ENCODE assay signal across 32 cellular contexts in genomic region chr10:115851689-115852088, GRCh38.
"Had no signal": no experiment of that assay in that cellular context is flagged by ENCODE, and none has a peak within 500 bp of the region (broad histone marks: within the 10 kb centered on the region; RNA-seq: fewer than 3 reads in every experiment).

No MANE protein-coding gene starts in this region.

- H3K36me3 Mint-ChIP-seq: activated CD4-positive, alpha-beta memory T cell treated with anti-CD3 and anti-CD28 coated beads for 36 hours; activated naive CD4-positive, alpha-beta T cell treated with anti-CD3 and anti-CD28 coated beads, Interleukin-2, amount 50 U/mL, for 72 hours; activated naive CD8-positive, alpha-beta T cell treated with anti-CD3 and anti-CD28 coated beads for 36 hours had no signal

- H3K4me1 Mint-ChIP-seq: activated B cell treated with CpG ODN at 0.5 μM for 24 hours; activated CD4-positive, alpha-beta T cell treated with anti-CD3 and anti-CD28 coated beads, Interleukin-2, amount 10 ng/mL, durations not matched to agents 24 days and 14 days; activated naive CD8-positive, alpha-beta T cell treated with anti-CD3 and anti-CD28 coated beads for 36 hours; activated T-helper 17 cell treated with anti-CD3 and anti-CD28 coated beads, Interleukin-2, amount 50 U/mL, for 72 hours; central memory CD8-positive, alpha-beta T cell had no signal

- ATAC-seq: activated CD8-positive, alpha-beta T cell treated with anti-CD3 and anti-CD28 coated beads for 36 hours; activated naive CD4-positive, alpha-beta T cell treated with anti-CD3 and anti-CD28 coated beads, Interleukin-2, amount 50 U/mL, for 72 hours; activated T-cell treated with anti-CD3 and anti-CD28 coated beads, Interleukin-2, amount 50 U/mL, for 4 hours; activated T-cell treated with anti-CD3 and anti-CD28 coated beads, Interleukin-2, amount 50 U/mL, for 72 hours; activated T-helper 17 cell treated with anti-CD3 and anti-CD28 coated beads, Interleukin-2, amount 50 U/mL, for 72 hours; body of pancreas had no signal

- DNase-seq: activated B cell treated with CpG ODN at 0.5 μM for 24 hours; activated CD4-positive, alpha-beta memory T cell treated with anti-CD3 and anti-CD28 coated beads for 36 hours; activated CD4-positive, alpha-beta T cell treated with anti-CD3 and anti-CD28 coated beads for 4 hours; activated CD4-positive, alpha-beta T cell treated with anti-CD3 and anti-CD28 coated beads, Interleukin-2, amount 10 ng/mL, durations not matched to agents 24 days and 14 days; activated CD4-positive, alpha-beta T cell treated with anti-CD3 and anti-CD28 coated beads, Interleukin-2, amount 50 U/mL, for 1 hour; activated CD4-positive, alpha-beta T cell treated with anti-CD3 and anti-CD28 coated beads, Interleukin-2, amount 50 U/mL, for 4 hours; activated CD4-positive, CD25-positive, alpha-beta regulatory T cell treated with anti-CD3 and anti-CD28 coated beads, Interleukin-2, amount 50 U/mL, for 72 hours; activated CD8-positive, alpha-beta memory T cell treated with anti-CD3 and anti-CD28 coated beads, Interleukin-2, amount 50 U/mL, for 4 hours; activated CD8-positive, alpha-beta T cell treated with anti-CD3 and anti-CD28 coated beads for 36 hours; activated effector memory CD4-positive, alpha-beta T cell treated with anti-CD3 and anti-CD28 coated beads, Interleukin-2, amount 50 U/mL, for 16 hours; activated gamma-delta T cell treated with Interleukin-2 at 50 U/mL for 16 hours; activated naive CD4-positive, alpha-beta T cell; activated naive CD4-positive, alpha-beta T cell treated with anti-CD3 and anti-CD28 coated beads for 36 hours; activated naive CD4-positive, alpha-beta T cell treated with anti-CD3 and anti-CD28 coated beads, Interleukin-2, amount 50 U/mL, for 16 hours; activated naive CD8-positive, alpha-beta T cell treated with anti-CD3 and anti-CD28 coated beads for 36 hours; activated T-cell treated with anti-CD3 and anti-CD28 coated beads for 4 hours; activated T-cell treated with anti-CD3 and anti-CD28 coated beads, Interleukin-2, amount 50 U/mL, for 1 hour; activated T-cell treated with anti-CD3 and anti-CD28 coated beads, Interleukin-2, amount 50 U/mL, for 4 hours; activated T-cell treated with anti-CD3 and anti-CD28 coated beads, Interleukin-2, amount 50 U/mL, for 72 hours; adrenal gland; amniotic stem cell; aorta; body of pancreas; brain microvascular endothelial cell; cerebellar nuclear complex; T-helper 2 cell; T-helper 9 cell had no signal

- H3K27me3 Mint-ChIP-seq: activated B cell treated with CpG ODN at 0.5 μM for 24 hours; activated CD4-positive, alpha-beta memory T cell treated with anti-CD3 and anti-CD28 coated beads for 36 hours; activated CD4-positive, alpha-beta T cell treated with anti-CD3 and anti-CD28 coated beads, Interleukin-2, amount 10 ng/mL, durations not matched to agents 24 days and 14 days; activated naive CD8-positive, alpha-beta T cell treated with anti-CD3 and anti-CD28 coated beads for 36 hours; activated T-helper 17 cell treated with anti-CD3 and anti-CD28 coated beads, Interleukin-2, amount 50 U/mL, for 72 hours; central memory CD8-positive, alpha-beta T cell had no signal

- H3K27ac Mint-ChIP-seq: activated B cell treated with CpG ODN at 0.5 μM for 24 hours; activated CD4-positive, alpha-beta memory T cell treated with anti-CD3 and anti-CD28 coated beads for 36 hours; activated CD4-positive, alpha-beta T cell treated with anti-CD3 and anti-CD28 coated beads, Interleukin-2, amount 10 ng/mL, durations not matched to agents 24 days and 14 days; activated CD8-positive, alpha-beta T cell treated with anti-CD3 and anti-CD28 coated beads for 36 hours; activated naive CD4-positive, alpha-beta T cell treated with anti-CD3 and anti-CD28 coated beads for 36 hours; activated naive CD4-positive, alpha-beta T cell treated with anti-CD3 and anti-CD28 coated beads, Interleukin-2, amount 50 U/mL, for 72 hours; activated naive CD8-positive, alpha-beta T cell treated with anti-CD3 and anti-CD28 coated beads for 36 hours; activated T-cell treated with anti-CD3 and anti-CD28 coated beads, Interleukin-2, amount 50 U/mL, for 72 hours; activated T-helper 1 cell treated with anti-CD3 and anti-CD28 coated beads, Interleukin-12 subunit alpha, Interleukin-12 subunit beta, Interleukin-2, Interleukin-4 antibody, amounts not matched to agents 30 ng/mL and 10 ng/mL and 1 ng/mL, durations not matched to agents 14 hours and 24 hours and 36 hours; activated T-helper 17 cell treated with anti-CD3 and anti-CD28 coated beads, Interleukin-2, amount 50 U/mL, for 72 hours; T-helper 2 cell treated with Interferon-gamma antibody and Interleukin-4, amounts not matched to agents 5 μg/mL and 100 μg/mL, for 36 hours had no signal

- H3K9me3 Mint-ChIP-seq: activated B cell treated with CpG ODN at 0.5 μM for 24 hours; activated CD4-positive, alpha-beta memory T cell treated with anti-CD3 and anti-CD28 coated beads for 36 hours; activated CD4-positive, alpha-beta T cell treated with anti-CD3 and anti-CD28 coated beads, Interleukin-2, amount 10 ng/mL, durations not matched to agents 24 days and 14 days; activated CD8-positive, alpha-beta T cell treated with anti-CD3 and anti-CD28 coated beads for 36 hours; activated naive CD4-positive, alpha-beta T cell treated with anti-CD3 and anti-CD28 coated beads for 36 hours; activated naive CD8-positive, alpha-beta T cell treated with anti-CD3 and anti-CD28 coated beads for 36 hours; activated T-cell treated with anti-CD3 and anti-CD28 coated beads, Interleukin-2, amount 50 U/mL, for 4 hours; activated T-helper 1 cell treated with anti-CD3 and anti-CD28 coated beads, Interleukin-12 subunit alpha, Interleukin-12 subunit beta, Interleukin-2, Interleukin-4 antibody, amounts not matched to agents 30 ng/mL and 10 ng/mL and 1 ng/mL, durations not matched to agents 14 hours and 24 hours and 36 hours; T-helper 2 cell treated with Interferon-gamma antibody and Interleukin-4, amounts not matched to agents 5 μg/mL and 100 μg/mL, for 36 hours had no signal

- H3K4me3 Mint-ChIP-seq: activated B cell treated with CpG ODN at 0.5 μM for 24 hours; activated CD4-positive, alpha-beta memory T cell treated with anti-CD3 and anti-CD28 coated beads for 36 hours; activated CD4-positive, alpha-beta T cell treated with anti-CD3 and anti-CD28 coated beads, Interleukin-2, amount 10 ng/mL, durations not matched to agents 24 days and 14 days; activated CD8-positive, alpha-beta T cell treated with anti-CD3 and anti-CD28 coated beads for 36 hours; activated naive CD4-positive, alpha-beta T cell treated with anti-CD3 and anti-CD28 coated beads for 36 hours; activated naive CD8-positive, alpha-beta T cell treated with anti-CD3 and anti-CD28 coated beads for 36 hours; activated T-cell treated with anti-CD3 and anti-CD28 coated beads, Interleukin-2, amount 50 U/mL, for 4 hours; activated T-cell treated with anti-CD3 and anti-CD28 coated beads, Interleukin-2, amount 50 U/mL, for 72 hours; activated T-helper 1 cell treated with anti-CD3 and anti-CD28 coated beads, Interleukin-12 subunit alpha, Interleukin-12 subunit beta, Interleukin-2, Interleukin-4 antibody, amounts not matched to agents 30 ng/mL and 10 ng/mL and 1 ng/mL, durations not matched to agents 14 hours and 24 hours and 36 hours; activated T-helper 17 cell treated with anti-CD3 and anti-CD28 coated beads, Interleukin-2, amount 50 U/mL, for 72 hours; central memory CD8-positive, alpha-beta T cell; T-helper 2 cell treated with Interferon-gamma antibody and Interleukin-4, amounts not matched to agents 5 μg/mL and 100 μg/mL, for 36 hours had no signal
